In genomic region chr13:78758549-78758948, GRCh38 we compare ENCODE assay signal across 27 cellular contexts.
"Had no signal": no experiment of that assay in that cellular context is flagged by ENCODE, and none has a peak within 500 bp of the region (broad histone marks: within the 10 kb centered on the region; RNA-seq: fewer than 3 reads in every experiment).

No MANE protein-coding gene starts in this region.

- H3K27me3 ChIP-seq: neural progenitor cell, ovary, right lobe of liver, thyroid gland, tibial nerve, upper lobe of left lung, vagina had no signal

- H3K4me1 Mint-ChIP-seq: nephron; stimulated activated effector memory CD8-positive, alpha-beta T cell treated with anti-CD3 and anti-CD28 coated beads, Interleukin-12 subunit alpha, Interleukin-12 subunit beta, amount 100 ng/mL, for 72 hours; stimulated activated naive B cell treated with anti-CD40 and anti-IgM and Interleukin-4, amounts not matched to agents 10 μg/mL and 1 μg/mL and 100 μg/mL, for 72 hours had no signal

- H3K27ac ChIP-seq: neural progenitor cell, ovary, parathyroid adenoma, psoas muscle, right lobe of liver, sigmoid colon, stomach, thoracic aorta, thyroid gland, tibial nerve, upper lobe of left lung, vagina had no signal

- H3K79me2 ChIP-seq: parathyroid adenoma had no signal

- DNase-seq: occipital lobe; ovary; psoas muscle; right cardiac atrium; right lobe of liver; sigmoid colon; small intestine; stimulated activated CD4-positive, alpha-beta T cell treated with anti-CD3 and anti-CD28 coated beads, Interleukin-15, amount 100 ng/mL, for 24 hours; stimulated activated CD4-positive, alpha-beta T cell treated with anti-CD3 and anti-CD28 coated beads, Interleukin-2, amount 100 ng/mL, for 24 hours; stimulated activated CD4-positive, alpha-beta T cell treated with anti-CD3 and anti-CD28 coated beads, Interleukin-2, amount 100 ng/mL, for 48 hours; stimulated activated CD4-positive, alpha-beta T cell treated with anti-CD3 and anti-CD28 coated beads, Interleukin-4, amount 100 ng/mL, for 24 hours; stimulated activated naive B cell treated with anti-CD40 and anti-IgM and Interleukin-4, amounts not matched to agents 10 μg/mL and 1 μg/mL and 100 μg/mL, for 72 hours; stimulated activated naive CD4-positive, alpha-beta T cell treated with Interleukin-2 at 50 U/mL for 16 hours; stomach; thyroid gland; trophoblast cell had no signal

- H3K36me3 ChIP-seq: neural progenitor cell, ovary, right lobe of liver, sigmoid colon, stomach, thoracic aorta, thyroid gland, tibial nerve, upper lobe of left lung, vagina had no signal

- H3K4me1 ChIP-seq: parathyroid adenoma, psoas muscle, right lobe of liver, sigmoid colon, stomach, thyroid gland, tibial nerve, upper lobe of left lung, vagina had no signal

- H3K27ac Mint-ChIP-seq: nephron; neural progenitor cell; progenitor cell of endocrine pancreas; stimulated activated effector memory CD8-positive, alpha-beta T cell treated with anti-CD3 and anti-CD28 coated beads, Interleukin-12 subunit alpha, Interleukin-12 subunit beta, amount 100 ng/mL, for 72 hours; stimulated activated naive B cell treated with anti-CD40 and anti-IgM and Interleukin-4, amounts not matched to agents 10 μg/mL and 1 μg/mL and 100 μg/mL, for 72 hours; stimulated activated naive CD8-positive, alpha-beta T cell treated with anti-CD3 and anti-CD28 coated beads, Interleukin-15, Interleukin-2, amounts not matched to agents 100 ng/mL and 50 ng/mL, for 24 hours had no signal

- H3K4me2 ChIP-seq: neural progenitor cell had no signal

- H3K4me3 ChIP-seq: neural progenitor cell, ovary, psoas muscle, right lobe of liver, sigmoid colon, stomach, thoracic aorta, thyroid gland, tibial nerve, upper lobe of left lung, vagina had no signal

- H3K4me3 Mint-ChIP-seq: nephron; neural progenitor cell; stimulated activated effector memory CD8-positive, alpha-beta T cell treated with anti-CD3 and anti-CD28 coated beads, Interleukin-12 subunit alpha, Interleukin-12 subunit beta, amount 100 ng/mL, for 72 hours; stimulated activated naive B cell treated with anti-CD40 and anti-IgM and Interleukin-4, amounts not matched to agents 10 μg/mL and 1 μg/mL and 100 μg/mL, for 72 hours; stimulated activated naive CD8-positive, alpha-beta T cell treated with anti-CD3 and anti-CD28 coated beads, Interleukin-15, Interleukin-2, amounts not matched to agents 100 ng/mL and 50 ng/mL, for 24 hours had no signal

- ATAC-seq: psoas muscle; right cardiac atrium; right lobe of liver; stimulated activated effector memory CD8-positive, alpha-beta T cell treated with anti-CD3 and anti-CD28 coated beads, Interleukin-12 subunit alpha, Interleukin-12 subunit beta, amount 100 ng/mL, for 72 hours; stimulated activated naive B cell treated with anti-CD40 and anti-IgM and Interleukin-4, amounts not matched to agents 10 μg/mL and 1 μg/mL and 100 μg/mL, for 72 hours had no signal

- H2AFZ ChIP-seq: neural progenitor cell, parathyroid adenoma had no signal

- FAIRE-seq: small intestine, urothelium cell line had no signal

- H3K9ac ChIP-seq: neural progenitor cell, parathyroid adenoma had no signal

- H3K9me3 ChIP-seq: ovary, psoas muscle, right lobe of liver, sigmoid colon, stomach, thoracic aorta, thyroid gland, tibial nerve, upper lobe of left lung, vagina had no signal

- H3K36me3 Mint-ChIP-seq: neural progenitor cell; stimulated activated effector memory CD8-positive, alpha-beta T cell treated with anti-CD3 and anti-CD28 coated beads, Interleukin-12 subunit alpha, Interleukin-12 subunit beta, amount 100 ng/mL, for 72 hours; stimulated activated naive B cell treated with anti-CD40 and anti-IgM and Interleukin-4, amounts not matched to agents 10 μg/mL and 1 μg/mL and 100 μg/mL, for 72 hours had no signal

- H3K9me3 Mint-ChIP-seq: nephron; neural progenitor cell; stimulated activated effector memory CD8-positive, alpha-beta T cell treated with anti-CD3 and anti-CD28 coated beads, Interleukin-12 subunit alpha, Interleukin-12 subunit beta, amount 100 ng/mL, for 72 hours; stimulated activated naive B cell treated with anti-CD40 and anti-IgM and Interleukin-4, amounts not matched to agents 10 μg/mL and 1 μg/mL and 100 μg/mL, for 72 hours; stimulated activated naive CD8-positive, alpha-beta T cell treated with anti-CD3 and anti-CD28 coated beads, Interleukin-15, Interleukin-2, amounts not matched to agents 100 ng/mL and 50 ng/mL, for 24 hours had no signal
